ENCODE assay signal across 19 cellular contexts in genomic region chr15:70309035-70309434, GRCh38.
DNase-seq lines count a peak whose midpoint lies in the region; ATAC-seq and TF ChIP-seq lines count a peak whose summit lies in the region.
"Had no signal": no experiment of that assay in that cellular context is flagged by ENCODE, and none has a peak within 500 bp of the region (broad histone marks: within the 10 kb centered on the region; RNA-seq: fewer than 3 reads in every experiment).

No MANE protein-coding gene starts in this region.

- no peak for ATAC-seq in central memory CD8-positive, alpha-beta T cell (replicated peaks; ENCODE audit: extremely low read depth, poor library complexity, severe bottlenecking)

- no peaks in the 10 kb centered on the region for H3K79me2 ChIP-seq in Karpas-422 (ENCODE audit: low read length)

- H3K27ac ChIP-seq in A673 (ENCODE audit: low read depth, low read length, poor library complexity, severe bottlenecking) (peak overlapping the region; percentile 89), Karpas-422 (ENCODE audit: low read length) (no peak overlapping the region)
- H3K27ac ChIP-seq: C4-2B had no signal

- no peaks in the 10 kb centered on the region for H4K20me1 ChIP-seq in Karpas-422 (ENCODE audit: insufficient read depth, low read depth, low read length)

- CTCF ChIA-PET in A673 (lab: Charles Lee), result interaction anchor here (0.5 kb wide), 1 partner anchor 16 kb away, joined by 3 read pairs; no protein-coding TSS in a partner anchor
- CTCF ChIA-PET in GM10248 (lab: Yijun Ruan, JAX), result interaction anchor here (1.1 kb wide), 1 partner anchor 12 kb away, joined by 3 read pairs; no protein-coding TSS in a partner anchor

- H2AFZ ChIP-seq in Karpas-422 (ENCODE audit: low read length), result no peak overlapping the region

- peak overlapping the region; percentile 50; the same call in 1 of the 2 replicates for H3K9ac ChIP-seq in Karpas-422 (ENCODE audit: low read length)

- H3K27me3 ChIP-seq in A673 (replicated peaks; ENCODE audit: insufficient read depth, low read depth, low read length, poor library complexity) (no peaks in the 10 kb centered on the region), Karpas-422 (ENCODE audit: low read length) (no peaks in the 10 kb centered on the region), H7 (ENCODE audit: control insufficient read depth, insufficient read depth, low read length) (no peaks in the 10 kb centered on the region)
- H3K27me3 ChIP-seq: Peyer's patch had no signal

- H3K27me3 Mint-ChIP-seq in CD14-positive monocyte (ENCODE audit: low read depth in 3 of 3), result peaks cover 0 to 8% (median 6%) of the 10 kb centered on the region in 3 donors
- peaks cover 13% of the 10 kb centered on the region for H3K27me3 Mint-ChIP-seq in central memory CD8-positive, alpha-beta T cell

- DNase-seq in A673 (ENCODE audit: low spot score), result peak; percentile 78
- no peak for DNase-seq in CD14-positive monocyte (ENCODE audit: low spot score)
- no peak for DNase-seq in Karpas-422
- DNase-seq in central memory CD8-positive, alpha-beta T cell (ENCODE audit: low spot score in 2 of 2), result no peak
- DNase-seq in H7, result no peak
- DNase-seq in activated CD4-positive, CD25-positive, alpha-beta regulatory T cell treated with anti-CD3 and anti-CD28 coated beads, Interleukin-2, amount 50 U/mL, for 72 hours, result no peak
- no peak for DNase-seq in DMS114 treated with DMSO at 0.1 percent for 48 hours (lab: John Stamatoyannopoulos, UW; ENCODE audit: unreplicated experiment)
- DNase-seq in GM10248 (ENCODE audit: extremely low spot score), result no peak
- DNase-seq: HFFc6, NCI-H1092, NCI-H1417 treated with DMSO at 0.1 percent for 48 hours, NCI-H1694 treated with DMSO at 0.1 percent for 48 hours, NCI-H2081, NCI-H2227 treated with DMSO at 0.1 percent for 48 hours, NCI-H526 treated with DMSO at 0.1 percent for 48 hours, SHP77 treated with DMSO at 0.1 percent for 48 hours had no signal

- H3K9me3 Mint-ChIP-seq in CD14-positive monocyte, result peaks cover 0 to 5% (median 0%) of the 10 kb centered on the region in 7 donors
- H3K9me3 Mint-ChIP-seq in central memory CD8-positive, alpha-beta T cell, result no peaks in the 10 kb centered on the region
- H3K9me3 Mint-ChIP-seq: HFFc6 had no signal

- H3K9me3 ChIP-seq in A673 (ENCODE audit: low read depth, low read length, poor library complexity, severe bottlenecking), result peaks cover 5% of the 10 kb centered on the region
- H3K9me3 ChIP-seq in Karpas-422 (ENCODE audit: low read length), result no peaks in the 10 kb centered on the region
- H3K9me3 ChIP-seq: Peyer's patch had no signal

- peak overlapping the region; percentile 58 for H3K4me2 ChIP-seq in Karpas-422 (ENCODE audit: low read depth, low read length, poor library complexity, severe bottlenecking)

- H3K4me3 ChIP-seq in A673 (ENCODE audit: low read depth, low read length, poor library complexity, severe bottlenecking), result peak overlapping the region; percentile 14
- no peak overlapping the region for H3K4me3 ChIP-seq in Karpas-422 (ENCODE audit: low read length)
- no peak overlapping the region for H3K4me3 ChIP-seq in H7 (ENCODE audit: insufficient read depth, low read depth, low read length)
- H3K4me3 ChIP-seq: GM12878, Peyer's patch had no signal

- peaks cover 10% of the 10 kb centered on the region for H3K4me1 Mint-ChIP-seq in CD14-positive monocyte
- peaks cover 20% of the 10 kb centered on the region for H3K4me1 Mint-ChIP-seq in central memory CD8-positive, alpha-beta T cell

- peak overlapping the region in 4 of 7 donors; percentile 6 to 82 (median 55) for H3K27ac Mint-ChIP-seq in CD14-positive monocyte
- peak overlapping the region; percentile 22 for H3K27ac Mint-ChIP-seq in central memory CD8-positive, alpha-beta T cell (ENCODE audit: low read depth)
- H3K27ac Mint-ChIP-seq: HFFc6 had no signal

- intact Hi-C loops in A673 (cut with micrococcal nuclease; ENCODE audit: unreplicated experiment) (no loop called here), CD14-positive monocyte (cut with micrococcal nuclease) (loop anchor here (5.0 kb wide), 1 partner anchor 37 kb away; no protein-coding TSS in a partner anchor)

- H3K4me3 Mint-ChIP-seq in CD14-positive monocyte, result no peak overlapping the region
- no peak overlapping the region for H3K4me3 Mint-ChIP-seq in central memory CD8-positive, alpha-beta T cell
- H3K4me3 Mint-ChIP-seq: HFFc6 had no signal

- BruUV-seq in A673 (replicated peaks; lab: Mats Ljungman, UMichigan), result no TSS peak

- TF ChIP-seq CTCF in A673 (conservative IDR thresholded peaks at IDR 0.05; ENCODE audit: low read depth, low read length), result no peak
- TF ChIP-seq CTCF in CD14-positive monocyte (IDR thresholded peaks at IDR 0.05), result no peak
- TF ChIP-seq CTCF in GM10248 (IDR thresholded peaks at IDR 0.05; ENCODE audit: control extremely low read depth, extremely low read depth, low read depth, missing control alignments), result no peak

- H3K9me2 ChIP-seq in Karpas-422 (replicated peaks; ENCODE audit: insufficient read depth, low read length), result no peaks in the 10 kb centered on the region

- H3K4me1 ChIP-seq in A673 (ENCODE audit: insufficient read depth, low read length, poor library complexity, severe bottlenecking) (peaks cover 16% of the 10 kb centered on the region), Karpas-422 (ENCODE audit: low read length) (peaks cover 27% of the 10 kb centered on the region)

- H3K36me3 ChIP-seq in A673 (ENCODE audit: insufficient read depth, low read length, poor library complexity, severe bottlenecking) (no peaks in the 10 kb centered on the region), Karpas-422 (ENCODE audit: insufficient read depth, low read length) (no peaks in the 10 kb centered on the region), H7 (replicated peaks; ENCODE audit: control insufficient read depth, insufficient read depth, low read length) (no peaks in the 10 kb centered on the region)
- H3K36me3 ChIP-seq: Peyer's patch had no signal

- H3K36me3 Mint-ChIP-seq in CD14-positive monocyte, result no peaks in the 10 kb centered on the region
- no peaks in the 10 kb centered on the region for H3K36me3 Mint-ChIP-seq in central memory CD8-positive, alpha-beta T cell (ENCODE audit: insufficient read depth)

- POLR2A ChIA-PET in A673 (lab: Charles Lee; ENCODE audit: low non-redundant PET) (interaction anchor here (0.6 kb wide), 1 partner anchor 34 kb away, joined by 9 read pairs; no protein-coding TSS in a partner anchor), GM10248 (lab: Yijun Ruan, JAX) (no interaction called here)
